Comparison of ENCODE assay signal across 9 cellular contexts in genomic region chr4:55386073-55386472, GRCh38. TPM values are rescaled to one million over a fixed set of nuclear protein-coding genes. Genes with fewer than 3 reads are reported as not detected.
DNase-seq lines count a peak whose midpoint lies in the region; ATAC-seq and TF ChIP-seq lines count a peak whose summit lies in the region.
"Had no signal": no experiment of that assay in that cellular context is flagged by ENCODE, and none has a peak within 500 bp of the region (broad histone marks: within the 10 kb centered on the region; RNA-seq: fewer than 3 reads in every experiment).

No MANE protein-coding gene starts in this region.

- no peaks in the 10 kb centered on the region for H3K4me1 ChIP-seq in aorta (ENCODE audit: control insufficient read depth in 1 of 2, insufficient read depth in 2 of 2, low read length in 2 of 2)
- no peaks in the 10 kb centered on the region for H3K4me1 ChIP-seq in sigmoid colon
- H3K4me1 ChIP-seq: right lobe of liver had no signal

- TF ChIP-seq POLR2A in sigmoid colon (IDR thresholded peaks at IDR 0.05), result no peak

- DNase-seq in RKO (ENCODE audit: low spot score) (peak; percentile 40), islet precursor cell (peak; percentile 65), LoVo (ENCODE audit: low spot score) (no peak), aorta (no peak), sigmoid colon (no peak)
- DNase-seq in activated CD4-positive, alpha-beta T cell treated with anti-CD3 and anti-CD28 coated beads for 1 hour, result no peak
- DNase-seq: right lobe of liver had no signal

- H3K27me3 ChIP-seq in aorta (ENCODE audit: control insufficient read depth in 1 of 2, insufficient read depth in 2 of 2, low read length in 1 of 2) (no peaks in the 10 kb centered on the region), sigmoid colon (no peaks in the 10 kb centered on the region)
- H3K27me3 ChIP-seq: right lobe of liver had no signal

- ATAC-seq in GM18873 (IDR thresholded peaks at IDR 0.05; ENCODE audit: low FRiP score, unreplicated experiment) (peak; percentile 68), HG02678 (IDR thresholded peaks at IDR 0.05; ENCODE audit: unreplicated experiment) (peak; percentile 74), aorta (ENCODE audit: low FRiP score) (no peak)

- H3K36me3 ChIP-seq in aorta (ENCODE audit: control insufficient read depth in 1 of 2, insufficient read depth in 2 of 2, low read length in 1 of 2), result peaks cover 0 to 3% of the 10 kb centered on the region in 2 donors
- no peaks in the 10 kb centered on the region for H3K36me3 ChIP-seq in sigmoid colon
- H3K36me3 ChIP-seq: right lobe of liver had no signal

- H3K9me3 ChIP-seq in aorta (ENCODE audit: control insufficient read depth, low read length), result no peaks in the 10 kb centered on the region
- H3K9me3 ChIP-seq in sigmoid colon, result no peaks in the 10 kb centered on the region
- H3K9me3 ChIP-seq: right lobe of liver had no signal

- TF ChIP-seq CTCF in sigmoid colon (IDR thresholded peaks at IDR 0.05), result no peak

- intact Hi-C loops in aorta (cut with DNase I), result no loop called here
- intact Hi-C loops in sigmoid colon (cut with DNase I), result no loop called here

- H3K4me3 ChIP-seq in aorta (ENCODE audit: low read length in 2 of 2), result no peak overlapping the region
- no peak overlapping the region for H3K4me3 ChIP-seq in sigmoid colon
- H3K4me3 ChIP-seq: right lobe of liver had no signal

- no peak for TF ChIP-seq EP300 in sigmoid colon (IDR thresholded peaks at IDR 0.05)

- H3K27ac ChIP-seq in aorta (ENCODE audit: low read depth in 1 of 2, low read length in 2 of 2), result no peak overlapping the region
- no peak overlapping the region for H3K27ac ChIP-seq in sigmoid colon
- H3K27ac ChIP-seq: right lobe of liver had no signal

RNA-seq across cellular contexts. Expression of gene TMEM165, which starts 9.7 kb away (rescaled TPM):
- total RNA-seq in aorta, result 100 to 1,000 TPM; 183 to 204 TPM
- polyA plus RNA-seq in aorta, result 10 to 100 TPM; 38.6 to 83.4 TPM
- total RNA-seq in sigmoid colon, result 100 to 1,000 TPM; 144 to 219 (median 165) TPM
- polyA plus RNA-seq in sigmoid colon, result 10 to 100 TPM; 12.9 to 46.5 (median 18.6) TPM

RNA-seq across cellular contexts. Expression of gene SRD5A3, which starts 40.0 kb away (rescaled TPM):
- total RNA-seq in aorta (10 to 100 TPM in 1 of 2 donors, 1 to 10 TPM in 1; 8.4 to 11.7 TPM), sigmoid colon (1 to 10 TPM; 2.2 to 5.4 (median 3.3) TPM)
- polyA plus RNA-seq in aorta (1 to 10 TPM; 6.1 to 7.8 TPM), sigmoid colon (1 to 10 TPM; 4.4 to 9.3 (median 4.8) TPM)

Comparison
In these comparisons a context has a peak if more than half of its experiments do, and no peak if none do; other contexts are left out.
1. DNase-seq: peak in RKO (single experiment) and islet precursor cell (single experiment); none in LoVo (single experiment), aorta (0 of 2), sigmoid colon (single experiment) and activated CD4-positive, alpha-beta T cell treated with anti-CD3 and anti-CD28 coated beads for 1 hour (single experiment).